In genomic region chr20:33861458-33861857, GRCh38 we compare ENCODE assay signal across 23 cellular contexts.
"Had no signal": no experiment of that assay in that cellular context is flagged by ENCODE, and none has a peak within 500 bp of the region (broad histone marks: within the 10 kb centered on the region; RNA-seq: fewer than 3 reads in every experiment).

No MANE protein-coding gene starts in this region.

- H3K9me3 ChIP-seq: Peyer's patch had no signal

- H3K4me3 Mint-ChIP-seq: activated naive CD4-positive, alpha-beta T cell treated with anti-CD3 and anti-CD28 coated beads for 36 hours; activated naive CD8-positive, alpha-beta T cell; activated T-cell treated with anti-CD3 and anti-CD28 coated beads, Interleukin-2, amount 50 U/mL, for 4 hours; brain; central memory CD8-positive, alpha-beta T cell; IgD-negative memory B cell; T-cell had no signal

- H3K4me3 ChIP-seq: Peyer's patch had no signal

- H3K36me3 Mint-ChIP-seq: IgD-negative memory B cell had no signal

- DNase-seq: activated CD4-positive, CD25-positive, alpha-beta regulatory T cell; activated CD8-positive, alpha-beta memory T cell treated with anti-CD3 and anti-CD28 coated beads for 24 hours; activated effector memory CD4-positive, alpha-beta T cell treated with anti-CD3 and anti-CD28 coated beads, Interleukin-2, amount 50 U/mL, for 16 hours; activated naive CD4-positive, alpha-beta T cell treated with anti-CD3 and anti-CD28 coated beads for 36 hours; activated T-cell treated with anti-CD3 and anti-CD28 coated beads, Interleukin-2, amount 50 U/mL, for 4 hours; amygdala; KG1; NCI-H1092; NCI-H1417; NCI-H1930; NCI-H345; NCI-H510A; NCI-H526 treated with DMSO at 0.1 percent for 48 hours; NCI-H82; Peyer's patch; SHP77 treated with DMSO at 0.1 percent for 48 hours; T-cell; T-helper 2 cell; T1000 had no signal

- H3K27ac ChIP-seq: Peyer's patch had no signal

- ATAC-seq: activated T-cell treated with anti-CD3 and anti-CD28 coated beads, Interleukin-2, amount 50 U/mL, for 4 hours; T-cell had no signal

- H3K27me3 ChIP-seq: Peyer's patch had no signal

- H3K27me3 Mint-ChIP-seq: activated naive CD8-positive, alpha-beta T cell; central memory CD8-positive, alpha-beta T cell; IgD-negative memory B cell; T-cell had no signal

- H3K27ac Mint-ChIP-seq: activated naive CD4-positive, alpha-beta T cell treated with anti-CD3 and anti-CD28 coated beads for 36 hours; activated naive CD8-positive, alpha-beta T cell; T-cell had no signal

- H3K9me3 Mint-ChIP-seq: activated naive CD4-positive, alpha-beta T cell treated with anti-CD3 and anti-CD28 coated beads for 36 hours; activated T-cell treated with anti-CD3 and anti-CD28 coated beads, Interleukin-2, amount 50 U/mL, for 4 hours; brain; central memory CD8-positive, alpha-beta T cell; IgD-negative memory B cell; T-cell had no signal
